In genomic region chr4:152372444-152372843, GRCh38 we compare ENCODE assay signal across 23 cellular contexts.
"Had no signal": no experiment of that assay in that cellular context is flagged by ENCODE, and none has a peak within 500 bp of the region (broad histone marks: within the 10 kb centered on the region; RNA-seq: fewer than 3 reads in every experiment).

No MANE protein-coding gene starts in this region.

- ATAC-seq: left colon; mucosa of descending colon; naive thymus-derived CD4-positive, alpha-beta T cell; natural killer cell treated with Interleukin-12 subunit alpha and Interleukin-12 subunit beta and Interleukin-15 and Interleukin-18, amount 100 ng/mL, for 72 hours; right cardiac atrium; sciatic nerve; stimulated activated effector memory CD8-positive, alpha-beta T cell treated with anti-CD3 and anti-CD28 coated beads, Interleukin-12 subunit alpha, Interleukin-12 subunit beta, amount 100 ng/mL, for 72 hours had no signal

- H3K4me1 ChIP-seq: suprapubic skin, uterus had no signal

- FAIRE-seq: kidney, small intestine had no signal

- H3K4me3 ChIP-seq: lung, mucosa of descending colon, ovary, spleen, suprapubic skin, thoracic aorta, tibial nerve, uterus had no signal

- H3K9me3 ChIP-seq: mucosa of descending colon, ovary, spleen, suprapubic skin, thoracic aorta, tibial nerve, uterus had no signal

- H3K36me3 ChIP-seq: ovary, spleen, suprapubic skin, thoracic aorta, tibial nerve, uterus had no signal

- H3K27ac ChIP-seq: ovary, spleen, suprapubic skin, thoracic aorta, tibial nerve, uterus had no signal

- DNase-seq: head of caudate nucleus; hypothalamus; immature natural killer cell; kidney; left colon; mesendoderm; mucosa of descending colon; naive thymus-derived CD4-positive, alpha-beta T cell; ovary; retina; right cardiac atrium; small intestine; spleen; stimulated activated CD4-positive, alpha-beta T cell treated with anti-CD3 and anti-CD28 coated beads, Interleukin-4, amount 100 ng/mL, for 24 hours; stimulated activated naive CD4-positive, alpha-beta T cell; uterus had no signal

- H3K27me3 ChIP-seq: ovary, spleen, suprapubic skin, tibial nerve, uterus had no signal
